Comparison of ENCODE assay signal across 9 cellular contexts in genomic region chr12:42756841-42757661, GRCh38.
A peak's percentile ranks its signal among the peaks of the same experiment; 100 is the strongest.
DNase-seq lines count a peak whose midpoint lies in the region; ATAC-seq and TF ChIP-seq lines count a peak whose summit lies in the region.
"Had no signal": no experiment of that assay in that cellular context is flagged by ENCODE, and none has a peak within 500 bp of the region (broad histone marks: within the 10 kb centered on the region; RNA-seq: fewer than 3 reads in every experiment).

No MANE protein-coding gene starts in this region.

- WGBS in gastroesophageal sphincter (ENCODE audit: low coverage in 1 of 2), 2 donors, result 61 to 63% methylated on average over 8 to 9 of the region's 11 CpGs
- WGBS in adrenal gland, 4 donors, result 47 to 55% (median 50%) methylated on average over 10 to 11 of the region's 11 CpGs

- H3K4me1 ChIP-seq in gastroesophageal sphincter (peaks cover 11 to 33% (median 14%) of the 10 kb centered on the region in 3 donors), adrenal gland (replicated peaks in 1 of 2) (peaks cover 0 to 7% of the 10 kb centered on the region in 2 donors)

- H3K36me3 ChIP-seq in gastroesophageal sphincter, result no peaks in the 10 kb centered on the region
- no peaks in the 10 kb centered on the region for H3K36me3 ChIP-seq in WERI-Rb-1
- no peaks in the 10 kb centered on the region for H3K36me3 ChIP-seq in adrenal gland (replicated peaks in 1 of 2)

- H3K9me3 ChIP-seq in gastroesophageal sphincter (no peaks in the 10 kb centered on the region), WERI-Rb-1 (ENCODE audit: severe bottlenecking) (no peaks in the 10 kb centered on the region), adrenal gland (replicated peaks in 1 of 3) (no peaks in the 10 kb centered on the region)

- H3K4me3 ChIP-seq in skin epidermis (no peak overlapping the region), gastroesophageal sphincter (no peak overlapping the region), WERI-Rb-1 (ENCODE audit: low read depth, low read length) (no peak overlapping the region), adrenal gland (no peak overlapping the region)

- H3K27ac ChIP-seq in skin epidermis (peak overlapping the region in 12 of 21 experiments; percentile 6 to 78 (median 42)), gastroesophageal sphincter (peak overlapping the region in 1 of 4 donors; percentile 26), WERI-Rb-1 (no peak overlapping the region), adrenal gland (no peak overlapping the region)

- peak; percentile 98 for DNase-seq in M059J (ENCODE audit: low read depth)
- DNase-seq in fibroblast of gingiva (ENCODE audit: low read depth), result peak; percentile 27
- no peak for DNase-seq in central memory CD4-positive, alpha-beta T cell
- no peak for DNase-seq in WERI-Rb-1
- no peak for DNase-seq in adrenal gland
- DNase-seq: effector CD4-positive, alpha-beta T cell had no signal

- H3K27me3 ChIP-seq in gastroesophageal sphincter, result no peaks in the 10 kb centered on the region
- H3K27me3 ChIP-seq in WERI-Rb-1 (ENCODE audit: insufficient read depth, low read depth, severe bottlenecking), result no peaks in the 10 kb centered on the region
- no peaks in the 10 kb centered on the region for H3K27me3 ChIP-seq in adrenal gland

- intact Hi-C loops in adrenal gland (cut with DNase I), result no loop called here

- no peak for TF ChIP-seq CTCF in gastroesophageal sphincter (IDR thresholded peaks at IDR 0.05)
- no peak for TF ChIP-seq CTCF in WERI-Rb-1 (IDR thresholded peaks at IDR 0.05; ENCODE audit: low read depth, low read length)
- TF ChIP-seq CTCF in adrenal gland (IDR thresholded peaks at IDR 0.05), result no peak

- TF ChIP-seq POLR2A in gastroesophageal sphincter (IDR thresholded peaks at IDR 0.05), result no peak
- no peak for TF ChIP-seq POLR2A in adrenal gland (IDR thresholded peaks at IDR 0.05)

- ATAC-seq in GM21390 (IDR thresholded peaks at IDR 0.05; ENCODE audit: unreplicated experiment) (peak; percentile 62), gastroesophageal sphincter (no peak)

- no peak for TF ChIP-seq EP300 in gastroesophageal sphincter (IDR thresholded peaks at IDR 0.05)

Comparison
In these comparisons a context has a peak if more than half of its experiments do, and no peak if none do; other contexts are left out.
1. DNase-seq: peak in M059J (single experiment) and fibroblast of gingiva (single experiment); none in central memory CD4-positive, alpha-beta T cell (single experiment), WERI-Rb-1 (single experiment) and adrenal gland (0 of 7).
2. H3K27ac ChIP-seq: peak in skin epidermis (12 of 21); none in WERI-Rb-1 (single experiment) and adrenal gland (0 of 5).